In the genomic region with DNA sequence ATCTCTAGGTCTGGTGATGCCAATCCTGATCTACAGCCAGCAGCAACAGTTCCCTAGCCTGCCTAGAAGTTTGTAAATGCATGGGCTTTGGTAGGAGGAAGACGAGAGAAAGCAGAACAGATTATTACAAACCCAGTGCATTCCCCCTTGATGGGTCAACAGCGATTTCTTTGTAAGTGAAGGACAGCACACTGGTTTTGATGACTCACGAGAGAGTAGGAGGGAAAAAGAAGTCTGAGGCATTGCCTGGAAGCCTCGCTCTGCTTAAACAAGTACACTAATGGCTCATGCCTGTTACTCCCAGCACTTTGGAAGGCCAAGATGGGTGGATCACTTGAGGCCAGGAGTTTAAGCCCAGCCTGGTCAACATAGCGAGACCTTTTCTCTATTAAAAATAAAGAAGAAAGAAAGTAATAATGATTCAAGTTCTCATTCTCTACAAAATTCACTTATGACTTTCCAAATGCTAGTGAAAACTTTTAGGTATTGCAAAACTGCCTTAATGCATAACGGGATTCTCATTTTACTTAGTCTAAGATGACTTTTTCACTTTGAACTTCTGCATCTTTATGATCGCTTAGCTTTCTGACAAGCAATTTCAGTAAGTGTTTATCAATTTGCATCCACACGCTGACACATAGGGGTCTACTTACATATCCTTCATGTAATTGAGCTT, we compare ENCODE assay signal across 1 cellular context.
TF ChIP-seq lines count a peak whose summit lies in the region.

No MANE protein-coding gene starts in this region.

TF ChIP-seq in WTC11, 78 proteins besides CTCF, POLR2A, EP300 and RAD21 (continued from another document):
- TF ChIP-seq HMGXB4 (CRISPR knock-in tag; IDR thresholded peaks at IDR 0.05): no peak
- TF ChIP-seq TEAD1 (CRISPR knock-in tag; IDR thresholded peaks at IDR 0.05): no peak
- no peak for TF ChIP-seq HMGA2 (CRISPR knock-in tag; IDR thresholded peaks at IDR 0.05)
- no peak for TF ChIP-seq TEAD4 (CRISPR knock-in tag; IDR thresholded peaks at IDR 0.05)
TF ChIP-seq in WTC11: peak in this region for 0.
